In genomic region chr7:36072620-36073019, GRCh38 we compare ENCODE assay signal across 22 cellular contexts.
"Had no signal": no experiment of that assay in that cellular context is flagged by ENCODE, and none has a peak within 500 bp of the region (broad histone marks: within the 10 kb centered on the region; RNA-seq: fewer than 3 reads in every experiment).

No MANE protein-coding gene starts in this region.

- DNase-seq: effector CD8-positive, alpha-beta T cell; effector memory CD8-positive, alpha-beta T cell; endodermal cell; erythroblast; esophagus squamous epithelium; foreskin fibroblast; foreskin melanocyte; gastrocnemius medialis; glutamatergic neuron; head of caudate nucleus; heart right ventricle; hippocampal formation; left cardiac atrium; left lung; left ventricle myocardium superior; lower lobe of right lung; mesenchymal stem cell; mucosa of descending colon had no signal

- H3K36me3 ChIP-seq: esophagus squamous epithelium, gastrocnemius medialis, heart right ventricle, left lung, lower lobe of right lung had no signal

- H3K9me3 ChIP-seq: esophagus squamous epithelium, gastrocnemius medialis, heart right ventricle, left lung, lower lobe of right lung, mucosa of descending colon had no signal

- H3K9me3 Mint-ChIP-seq: dendritic cell treated with granulocyte-macrophage colony-stimulating factor and Interleukin-4, amounts not matched to agents 40 ng/mL and 50 ng/mL, for 4 days; effector memory CD8-positive, alpha-beta T cell; endodermal cell; mesothelial cell of epicardium had no signal

- H3K27ac Mint-ChIP-seq: dendritic cell treated with granulocyte-macrophage colony-stimulating factor and Interleukin-4, amounts not matched to agents 40 ng/mL and 50 ng/mL, for 4 days; effector memory CD8-positive, alpha-beta T cell; endodermal cell; mesothelial cell of epicardium had no signal

- H3K27me3 ChIP-seq: esophagus squamous epithelium, gastrocnemius medialis, left lung had no signal

- H3K4me3 ChIP-seq: coronary artery, esophagus squamous epithelium, gastrocnemius medialis, heart right ventricle, left lung, lower lobe of right lung, mucosa of descending colon had no signal

- H3K36me3 Mint-ChIP-seq: mesothelial cell of epicardium had no signal

- H3K4me3 Mint-ChIP-seq: dendritic cell treated with granulocyte-macrophage colony-stimulating factor and Interleukin-4, amounts not matched to agents 40 ng/mL and 50 ng/mL, for 4 days; effector memory CD8-positive, alpha-beta T cell; endodermal cell; mesothelial cell of epicardium had no signal

- H3K27ac ChIP-seq: coronary artery, epithelial cell of prostate, esophagus squamous epithelium, gastrocnemius medialis, heart right ventricle, left lung, lower lobe of right lung had no signal
